In genomic region chr16:88069397-88070168, GRCh38 we compare ENCODE assay signal across 10 cellular contexts.
DNase-seq lines count a peak whose midpoint lies in the region; ATAC-seq and TF ChIP-seq lines count a peak whose summit lies in the region.
"Had no signal": no experiment of that assay in that cellular context is flagged by ENCODE, and none has a peak within 500 bp of the region (broad histone marks: within the 10 kb centered on the region; RNA-seq: fewer than 3 reads in every experiment).

No MANE protein-coding gene starts in this region.

- intact Hi-C loops in CD4-positive, alpha-beta T cell (cut with DNase I, micrococcal nuclease) = no loop called here

- no peaks in the 10 kb centered on the region for H3K4me1 Mint-ChIP-seq in CD4-positive, CD25-positive, alpha-beta regulatory T cell
- peaks cover 6% of the 10 kb centered on the region for H3K4me1 Mint-ChIP-seq in T-helper 17 cell
- no peaks in the 10 kb centered on the region for H3K4me1 Mint-ChIP-seq in CD4-positive, alpha-beta T cell (ENCODE audit: low read depth)

- H3K9me3 ChIP-seq in CD4-positive, CD25-positive, alpha-beta regulatory T cell (ENCODE audit: control insufficient read depth in 2 of 2, low read length in 2 of 2) = no peaks in the 10 kb centered on the region
- H3K9me3 ChIP-seq in T-helper 17 cell (ENCODE audit: control insufficient read depth, low read length, poor library complexity, severe bottlenecking) = no peaks in the 10 kb centered on the region
- H3K9me3 ChIP-seq in CD4-positive, alpha-beta T cell (ENCODE audit: control insufficient read depth, low read length) = no peaks in the 10 kb centered on the region
- H3K9me3 ChIP-seq: SJCRH30 had no signal

- POLR2A ChIA-PET in CD4-positive, alpha-beta T cell (lab: Charles Lee) = no interaction called here

- H3K4me1 ChIP-seq in CD4-positive, CD25-positive, alpha-beta regulatory T cell (ENCODE audit: control insufficient read depth, insufficient read depth, low read length, poor library complexity, severe bottlenecking) = no peaks in the 10 kb centered on the region
- H3K4me1 ChIP-seq: SJCRH30 had no signal

- H3K9me3 Mint-ChIP-seq in CD4-positive, CD25-positive, alpha-beta regulatory T cell = no peaks in the 10 kb centered on the region
- H3K9me3 Mint-ChIP-seq in CD4-positive, alpha-beta T cell = no peaks in the 10 kb centered on the region

- no peak overlapping the region for H3K4me3 ChIP-seq in CD4-positive, CD25-positive, alpha-beta regulatory T cell (ENCODE audit: low read depth, low read length)
- H3K4me3 ChIP-seq: SJCRH30 had no signal

- H3K27ac Mint-ChIP-seq in CD4-positive, CD25-positive, alpha-beta regulatory T cell = no peak overlapping the region
- H3K27ac Mint-ChIP-seq in T-helper 17 cell = no peak overlapping the region
- no peak overlapping the region for H3K27ac Mint-ChIP-seq in CD4-positive, alpha-beta T cell

- TF ChIP-seq CTCF in CD4-positive, alpha-beta T cell (IDR thresholded peaks at IDR 0.05) = no peak

- CTCF ChIA-PET in CD4-positive, alpha-beta T cell (lab: Charles Lee) = no interaction called here

- peaks cover 45% of the 10 kb centered on the region for H3K36me3 ChIP-seq in CD4-positive, CD25-positive, alpha-beta regulatory T cell (ENCODE audit: control insufficient read depth, insufficient read depth, low read length)
- H3K36me3 ChIP-seq: SJCRH30 had no signal

- no peak for DNase-seq in CD4-positive, CD25-positive, alpha-beta regulatory T cell
- DNase-seq in GM19238 (ENCODE audit: insufficient read length, low spot score) (peak; percentile 95), T-helper 17 cell (no peak), NCI-H187 (lab: John Stamatoyannopoulos, UW) (no peak), DMS153 (lab: John Stamatoyannopoulos, UW) (no peak), SW 1271 (lab: John Stamatoyannopoulos, UW) (no peak)
- no peak for DNase-seq in CD4-positive, alpha-beta T cell
- DNase-seq: activated gamma-delta T cell, SJCRH30 had no signal

- ATAC-seq in CD4-positive, CD25-positive, alpha-beta regulatory T cell (ENCODE audit: low read depth in 2 of 2) = peak; percentile 55 to 56
- ATAC-seq in HG02884 (IDR thresholded peaks at IDR 0.05; ENCODE audit: unreplicated experiment) = peak; percentile 80
- ATAC-seq in T-helper 17 cell = peak; percentile 83
- ATAC-seq in CD4-positive, alpha-beta T cell (ENCODE audit: poor library complexity) = no peak

- no peak overlapping the region for H3K27ac ChIP-seq in CD4-positive, CD25-positive, alpha-beta regulatory T cell (ENCODE audit: insufficient read depth, low read length, poor library complexity, severe bottlenecking)
- no peak overlapping the region for H3K27ac ChIP-seq in CD4-positive, alpha-beta T cell (ENCODE audit: low read depth, low read length)
- H3K27ac ChIP-seq: SJCRH30 had no signal

- H3K27me3 ChIP-seq in CD4-positive, CD25-positive, alpha-beta regulatory T cell (ENCODE audit: control insufficient read depth, insufficient read depth, low read length) = no peaks in the 10 kb centered on the region
- no peaks in the 10 kb centered on the region for H3K27me3 ChIP-seq in CD4-positive, alpha-beta T cell (ENCODE audit: control insufficient read depth, insufficient read depth, low read length)
- H3K27me3 ChIP-seq: SJCRH30 had no signal

- H3K36me3 Mint-ChIP-seq in CD4-positive, CD25-positive, alpha-beta regulatory T cell = peaks cover 14% of the 10 kb centered on the region
- peaks cover 8% of the 10 kb centered on the region for H3K36me3 Mint-ChIP-seq in T-helper 17 cell (ENCODE audit: low read depth)
- peaks cover 33% of the 10 kb centered on the region for H3K36me3 Mint-ChIP-seq in CD4-positive, alpha-beta T cell (ENCODE audit: low read depth)

- no peak overlapping the region for H3K4me3 Mint-ChIP-seq in CD4-positive, CD25-positive, alpha-beta regulatory T cell
- no peak overlapping the region for H3K4me3 Mint-ChIP-seq in T-helper 17 cell
- H3K4me3 Mint-ChIP-seq in CD4-positive, alpha-beta T cell = no peak overlapping the region

- H3K27me3 Mint-ChIP-seq in CD4-positive, CD25-positive, alpha-beta regulatory T cell = no peaks in the 10 kb centered on the region
- H3K27me3 Mint-ChIP-seq in T-helper 17 cell = no peaks in the 10 kb centered on the region
- H3K27me3 Mint-ChIP-seq in CD4-positive, alpha-beta T cell = no peaks in the 10 kb centered on the region
